Comparison of ENCODE assay signal across 11 cellular contexts in genomic region chr12:70920251-70920851, GRCh38. TPM values are rescaled to one million over a fixed set of nuclear protein-coding genes. Genes with fewer than 3 reads are reported as not detected.
DNase-seq lines count a peak whose midpoint lies in the region; ATAC-seq and TF ChIP-seq lines count a peak whose summit lies in the region.
"Had no signal": no experiment of that assay in that cellular context is flagged by ENCODE, and none has a peak within 500 bp of the region (broad histone marks: within the 10 kb centered on the region; RNA-seq: fewer than 3 reads in every experiment).

PTPRR (minus strand) TSS chr12:70920738; CDS start chr12:70920390, 348 bp downstream.

- H3K27ac ChIP-seq in tibial nerve = no peak within 1 kb of the TSS
- H3K27ac ChIP-seq: 22Rv1, esophagus squamous epithelium, SJSA1 had no signal

- no peak for TF ChIP-seq CTCF in tibial nerve (IDR thresholded peaks at IDR 0.05)

- TF ChIP-seq POLR2A in tibial nerve (IDR thresholded peaks at IDR 0.05) = no peak

- no peaks in the 10 kb centered on the region for H3K36me3 ChIP-seq in tibial nerve
- H3K36me3 ChIP-seq: esophagus squamous epithelium, SJSA1 had no signal

- peak within 1 kb of the TSS in 3 of 4 donors; percentile 4 to 32 (median 8) for H3K4me3 ChIP-seq in tibial nerve
- H3K4me3 ChIP-seq: SJSA1 had no signal

- WGBS in tibial nerve, 2 donors = 1% methylated on average over 25 to 29 of the region's 29 CpGs

- ATAC-seq in GM21717 (IDR thresholded peaks at IDR 0.05; ENCODE audit: unreplicated experiment) = no peak
- ATAC-seq in GM18858 (IDR thresholded peaks at IDR 0.05; ENCODE audit: unreplicated experiment) = no peak

- peaks cover 0 to 23% of the 10 kb centered on the region in 2 donors for H3K27me3 ChIP-seq in tibial nerve

- no peak for TF ChIP-seq EP300 in tibial nerve (IDR thresholded peaks at IDR 0.05)

- peak; percentile 30 to 52 for DNase-seq in NCI-H2081 (lab: John Stamatoyannopoulos, UW)
- no peak for DNase-seq in NCI-H2081 treated with DMSO at 0.1 percent for 48 hours (lab: John Stamatoyannopoulos, UW)
- peak in 46 of 58 donors; percentile 4 to 80 (median 36) for DNase-seq in anterior cingulate cortex (lab: John Stamatoyannopoulos, UW)
- peak; percentile 62 for DNase-seq in left kidney (ENCODE audit: low read depth, low spot score)
- DNase-seq in tibial nerve (ENCODE audit: low spot score in 2 of 2) = no peak
- DNase-seq in GM19240 (ENCODE audit: insufficient read length, low spot score) = no peak
- DNase-seq: esophagus squamous epithelium had no signal

- H3K9me3 ChIP-seq in tibial nerve = no peaks in the 10 kb centered on the region
- H3K9me3 ChIP-seq: esophagus squamous epithelium, SJSA1 had no signal

- H3K4me1 ChIP-seq in tibial nerve = peaks cover 0 to 16% (median 0%) of the 10 kb centered on the region in 4 donors
- H3K4me1 ChIP-seq: SJSA1 had no signal

RNA-seq across cellular contexts. Expression of gene PTPRR, which starts in this region (rescaled TPM):
- total RNA-seq in tibial nerve = not detected

Comparison
In these comparisons a context has a peak if more than half of its experiments do, and no peak if none do; other contexts are left out.
1. DNase-seq: peak in NCI-H2081 (2 of 2), anterior cingulate cortex (46 of 58) and left kidney (single experiment); none in NCI-H2081 treated with DMSO at 0.1 percent for 48 hours (single experiment), tibial nerve (0 of 2) and GM19240 (single experiment).